In genomic region chr19:48111280-48111679, GRCh38 we compare ENCODE assay signal across 9 cellular contexts. TPM values are rescaled to one million over a fixed set of nuclear protein-coding genes. Genes with fewer than 3 reads are reported as not detected.
DNase-seq lines count a peak whose midpoint lies in the region; ATAC-seq, FAIRE-seq and TF ChIP-seq lines count a peak whose summit lies in the region.
"Had no signal": no experiment of that assay in that cellular context is flagged by ENCODE, and none has a peak within 500 bp of the region (broad histone marks: within the 10 kb centered on the region; RNA-seq: fewer than 3 reads in every experiment).

No MANE protein-coding gene starts in this region.

- H3K4me2 ChIP-seq in HepG2 (ENCODE audit: low read depth, low read length): peak overlapping the region; percentile 89

- H3K27ac Mint-ChIP-seq in activated T-helper 2 cell treated with anti-CD3 and anti-CD28 coated beads, Interferon-gamma antibody, Interleukin-2, Interleukin-4, amounts not matched to agents 10 μg/mL and 5 μg/mL and 100 μg/mL, durations not matched to agents 14 hours and 24 hours and 36 hours: no peak overlapping the region

- no peak overlapping the region for H2AFZ ChIP-seq in HepG2 (ENCODE audit: low read length)

- no peaks in the 10 kb centered on the region for H4K20me1 ChIP-seq in HepG2 (ENCODE audit: insufficient read depth, low read length)

- in situ Hi-C loops in HepG2 (cut with HindIII; ENCODE audit: extremely low pct_ligation_motif_present, low pct_unique_long_range_greater_than_20kb): no loop called here

- TF ChIP-seq RAD21 in HepG2 (CRISPR knock-in tag; IDR thresholded peaks at IDR 0.05): no peak

- ATAC-seq in heart right ventricle (no peak), left ventricle myocardium superior (no peak), HepG2 (no peak), upper lobe of right lung (no peak), GM21723 (IDR thresholded peaks at IDR 0.05; ENCODE audit: unreplicated experiment) (no peak), GM21515 (IDR thresholded peaks at IDR 0.05; ENCODE audit: unreplicated experiment) (no peak)

- H3K27me3 ChIP-seq in heart right ventricle: no peaks in the 10 kb centered on the region
- H3K27me3 ChIP-seq in HepG2 (ENCODE audit: control insufficient read depth in 1 of 2, insufficient read depth in 2 of 2, low read length in 2 of 2): no peaks in the 10 kb centered on the region; a peak in 1 of 5 replicates
- H3K27me3 ChIP-seq in upper lobe of right lung: no peaks in the 10 kb centered on the region

- H3K9me3 ChIP-seq in heart right ventricle: no peaks in the 10 kb centered on the region
- H3K9me3 ChIP-seq in HepG2 (ENCODE audit: low read length): no peaks in the 10 kb centered on the region
- no peaks in the 10 kb centered on the region for H3K9me3 ChIP-seq in upper lobe of right lung

- intact Hi-C loops in heart right ventricle (cut with DNase I): no loop called here
- intact Hi-C loops in left ventricle myocardium superior (cut with micrococcal nuclease): no loop called here
- intact Hi-C loops in activated T-helper 2 cell treated with anti-CD3 and anti-CD28 coated beads, Interferon-gamma antibody, Interleukin-2, Interleukin-4, amounts not matched to agents 10 μg/mL and 5 μg/mL and 100 μg/mL, durations not matched to agents 14 hours and 24 hours and 36 hours (cut with micrococcal nuclease): no loop called here
- intact Hi-C loops in HepG2 (cut with micrococcal nuclease; ENCODE audit: unreplicated experiment): no loop called here
- intact Hi-C loops in upper lobe of right lung (cut with DNase I): no loop called here

- no peak overlapping the region for H3K9ac ChIP-seq in HepG2 (ENCODE audit: insufficient read depth, low read depth, low read length)

- no peak for FAIRE-seq in HepG2 (lab: Jason Lieb, UNC)

- peak overlapping the region; percentile 83 for H3K4me3 Mint-ChIP-seq in activated T-helper 2 cell treated with anti-CD3 and anti-CD28 coated beads, Interferon-gamma antibody, Interleukin-2, Interleukin-4, amounts not matched to agents 10 μg/mL and 5 μg/mL and 100 μg/mL, durations not matched to agents 14 hours and 24 hours and 36 hours (ENCODE audit: low read depth)

- H3K4me1 Mint-ChIP-seq in activated T-helper 2 cell treated with anti-CD3 and anti-CD28 coated beads, Interferon-gamma antibody, Interleukin-2, Interleukin-4, amounts not matched to agents 10 μg/mL and 5 μg/mL and 100 μg/mL, durations not matched to agents 14 hours and 24 hours and 36 hours (ENCODE audit: low read depth): peaks cover 10% of the 10 kb centered on the region

- H3K4me3 ChIP-seq in heart right ventricle (peak overlapping the region in 3 of 10 donors; percentile 51 to 64 (median 64)), HepG2 (replicated peaks in 1 of 3; ENCODE audit: insufficient read depth in 1 of 3, low read depth in 2 of 3, low read length in 3 of 3) (peak overlapping the region in 1 of 3 experiments; percentile 87; a peak in 1 of 6 replicates), upper lobe of right lung (no peak overlapping the region)

- no peaks in the 10 kb centered on the region for H3K27me3 Mint-ChIP-seq in activated T-helper 2 cell treated with anti-CD3 and anti-CD28 coated beads, Interferon-gamma antibody, Interleukin-2, Interleukin-4, amounts not matched to agents 10 μg/mL and 5 μg/mL and 100 μg/mL, durations not matched to agents 14 hours and 24 hours and 36 hours (ENCODE audit: low read depth)

- peaks cover 17% of the 10 kb centered on the region for H3K36me3 Mint-ChIP-seq in activated T-helper 2 cell treated with anti-CD3 and anti-CD28 coated beads, Interferon-gamma antibody, Interleukin-2, Interleukin-4, amounts not matched to agents 10 μg/mL and 5 μg/mL and 100 μg/mL, durations not matched to agents 14 hours and 24 hours and 36 hours (ENCODE audit: low read depth)

- DNase-seq in heart right ventricle (no peak), left ventricle myocardium superior (no peak), HepG2 (ENCODE audit: low spot score) (no peak), upper lobe of right lung (no peak), inferior parietal cortex (ENCODE audit: extremely low spot score) (no peak)
- no peak for DNase-seq in activated T-helper 2 cell treated with anti-CD3 and anti-CD28 coated beads, Interferon-gamma antibody, Interleukin-2, Interleukin-4, amounts not matched to agents 10 μg/mL and 5 μg/mL and 100 μg/mL, durations not matched to agents 14 hours and 24 hours and 36 hours (ENCODE audit: low spot score)
- DNase-seq: islet precursor cell had no signal

- no peaks in the 10 kb centered on the region for H3K79me2 ChIP-seq in HepG2 (ENCODE audit: insufficient read depth, low read length)

- no peaks in the 10 kb centered on the region for H3K9me3 Mint-ChIP-seq in activated T-helper 2 cell treated with anti-CD3 and anti-CD28 coated beads, Interferon-gamma antibody, Interleukin-2, Interleukin-4, amounts not matched to agents 10 μg/mL and 5 μg/mL and 100 μg/mL, durations not matched to agents 14 hours and 24 hours and 36 hours

- no peak for TF ChIP-seq EP300 in HepG2 (IDR thresholded peaks at IDR 0.05; ENCODE audit: low read depth in 2 of 2, low read length in 2 of 2)
- TF ChIP-seq EP300 in HepG2 (CRISPR knock-in tag; IDR thresholded peaks at IDR 0.05; ENCODE audit: borderline replicate concordance): no peak

- peaks cover 0 to 12% (median 0%) of the 10 kb centered on the region in 9 donors for H3K36me3 ChIP-seq in heart right ventricle
- H3K36me3 ChIP-seq in HepG2 (replicated peaks in 1 of 2; ENCODE audit: control insufficient read depth in 1 of 2, insufficient read depth in 2 of 2, low read length in 2 of 2): peaks cover 6 to 8% of the 10 kb centered on the region in 2 experiments; a peak in 2 of 5 replicates
- H3K36me3 ChIP-seq in upper lobe of right lung: no peaks in the 10 kb centered on the region

- 56 to 58% methylated on average over 7 of the region's 7 CpGs for WGBS in heart right ventricle, 2 donors
- 79% methylated on average over 7 of the region's 7 CpGs for WGBS in HepG2 (ENCODE audit: low lambda C conversion rate)

- TF ChIP-seq CTCF in heart right ventricle (IDR thresholded peaks at IDR 0.05) (no peak), HepG2 (CRISPR knock-in tag; IDR thresholded peaks at IDR 0.05) (no peak), upper lobe of right lung (IDR thresholded peaks at IDR 0.05) (no peak)

- BruUV-seq in HepG2 (replicated peaks; lab: Mats Ljungman, UMichigan): no TSS peak

- CTCF ChIA-PET in HepG2 (lab: Yijun Ruan, JAX; ENCODE audit: low intra/inter-chr PET ratio, low total read pairs): no interaction called here

- TF ChIP-seq POLR2A in HepG2 (IDR thresholded peaks at IDR 0.05; ENCODE audit: insufficient read depth in 1 of 2, low read depth in 2 of 2, low read length in 2 of 2): no peak

- H3K27ac ChIP-seq in heart right ventricle (peak overlapping the region; percentile 82 to 98 (median 96)), HepG2 (ENCODE audit: extremely low read length, insufficient read depth, low read length) (no peak overlapping the region), upper lobe of right lung (peak overlapping the region; percentile 89)

- POLR2A ChIA-PET in HepG2 (lab: Yijun Ruan, JAX): interaction anchor here (1.2 to 1.5 kb wide), 4 partner anchors 8 to 58 kb away, joined by 3 to 6 read pairs (median 5); partner anchors contain the start of gene LIG1

- H3K4me1 ChIP-seq in heart right ventricle: peaks cover 0 to 40% (median 27%) of the 10 kb centered on the region in 9 donors
- H3K4me1 ChIP-seq in HepG2 (ENCODE audit: insufficient read depth, low read length): peaks cover 18% of the 10 kb centered on the region
- peaks cover 5% of the 10 kb centered on the region for H3K4me1 ChIP-seq in upper lobe of right lung

RNA-seq across cellular contexts. Expression of gene PLA2G4C, which starts 0.7 kb away (rescaled TPM):
- total RNA-seq in heart right ventricle (10 to 100 TPM; 28.1 to 71.2 (median 46.3) TPM), left ventricle myocardium superior (34.9 TPM), HepG2 (2016; rRNA removed; fragmentation: Illumina TruSeq; extraction: Trizol) (0.87 and 1.7 TPM in 2 replicates), upper lobe of right lung (14.7 TPM)
- polyA plus RNA-seq in heart right ventricle (10 to 100 TPM; 15.0 to 59.7 TPM), HepG2 (2011; rRNA removed) (1.6 and 2.8 TPM in 2 replicates)
- total RNA-seq in activated T-helper 2 cell treated with anti-CD3 and anti-CD28 coated beads, Interferon-gamma antibody, Interleukin-2, Interleukin-4, amounts not matched to agents 10 μg/mL and 5 μg/mL and 100 μg/mL, durations not matched to agents 14 hours and 24 hours and 36 hours: 11.3 and 11.4 TPM in 2 replicates
- not detected in 2 replicates for total RNA-seq in HepG2 (2016; cell fraction: cytosol; rRNA removed; fragmentation: Illumina TruSeq; extraction: Trizol; ENCODE audit: low read depth)
- 0.30 and 1.1 TPM in 2 replicates for total RNA-seq in HepG2 (2016; cell fraction: insoluble cytoplasmic fraction; rRNA removed; fragmentation: Illumina TruSeq; extraction: Trizol)
- 0.19 and 1.9 TPM in 2 replicates for total RNA-seq in HepG2 (2016; cell fraction: membrane; rRNA removed; fragmentation: Illumina TruSeq; extraction: Trizol)
- total RNA-seq in HepG2 (2016; cell fraction: nucleus; rRNA removed; fragmentation: Illumina TruSeq; extraction: Trizol): 0.60 and 4.0 TPM in 2 replicates
- 0.99 and 1.6 TPM in 2 replicates for polyA plus RNA-seq in HepG2 (2011; cell fraction: cytosol; rRNA removed)
- polyA plus RNA-seq in HepG2 (2011; cell fraction: nucleus; rRNA removed): 5.9 and 6.4 TPM in 2 replicates
- polyA plus RNA-seq in HepG2 (2012): 0.91 and 1.1 TPM in 2 replicates
- polyA plus RNA-seq in HepG2 (2016; cell fraction: cytosol; fragmentation: Illumina TruSeq; extraction: Trizol; ENCODE audit: low read depth): 0.34 TPM in 2 replicates
- polyA plus RNA-seq in HepG2 (2016; cell fraction: insoluble cytoplasmic fraction; fragmentation: Illumina TruSeq; extraction: Trizol; ENCODE audit: low read depth): 0.82 and 1.6 TPM in 2 replicates
- polyA plus RNA-seq in HepG2 (2016; cell fraction: membrane; fragmentation: Illumina TruSeq; extraction: Trizol; ENCODE audit: low read depth): 0.19 TPM in 1 of 2 replicates, not detected in the other
- 2.2 and 2.5 TPM in 2 replicates for polyA plus RNA-seq in HepG2 (2016; cell fraction: nucleus; fragmentation: Illumina TruSeq; extraction: Trizol; ENCODE audit: insufficient read depth, low read depth)
- polyA minus RNA-seq in HepG2 (2011; rRNA and poly(A)+ RNA removed; ENCODE audit: low replicate concordance): 0.58 and 2.7 TPM in 2 replicates
- 1.5 TPM in 1 of 2 replicates, not detected in the other for polyA minus RNA-seq in HepG2 (2011; cell fraction: cytosol; rRNA and poly(A)+ RNA removed)
- polyA minus RNA-seq in HepG2 (2011; cell fraction: nucleus; rRNA and poly(A)+ RNA removed): 4.2 and 5.0 TPM in 2 replicates

RNA-seq across cellular contexts. Expression of gene LIG1, which starts 58.9 kb away (rescaled TPM):
- total RNA-seq in heart right ventricle: 1 to 10 TPM; 1.8 to 8.5 (median 3.5) TPM
- 1 to 10 TPM; 5.2 to 9.9 TPM for polyA plus RNA-seq in heart right ventricle
- total RNA-seq in left ventricle myocardium superior: 2.8 TPM
- total RNA-seq in activated T-helper 2 cell treated with anti-CD3 and anti-CD28 coated beads, Interferon-gamma antibody, Interleukin-2, Interleukin-4, amounts not matched to agents 10 μg/mL and 5 μg/mL and 100 μg/mL, durations not matched to agents 14 hours and 24 hours and 36 hours: 119 and 125 TPM in 2 replicates
- total RNA-seq in HepG2 (2016; rRNA removed; fragmentation: Illumina TruSeq; extraction: Trizol): 52.1 and 64.4 TPM in 2 replicates
- total RNA-seq in HepG2 (2016; cell fraction: cytosol; rRNA removed; fragmentation: Illumina TruSeq; extraction: Trizol; ENCODE audit: low read depth): 7.3 and 8.5 TPM in 2 replicates
- total RNA-seq in HepG2 (2016; cell fraction: insoluble cytoplasmic fraction; rRNA removed; fragmentation: Illumina TruSeq; extraction: Trizol): 44.1 and 72.4 TPM in 2 replicates
- 15.7 and 19.3 TPM in 2 replicates for total RNA-seq in HepG2 (2016; cell fraction: membrane; rRNA removed; fragmentation: Illumina TruSeq; extraction: Trizol)
- 51.4 and 56.6 TPM in 2 replicates for total RNA-seq in HepG2 (2016; cell fraction: nucleus; rRNA removed; fragmentation: Illumina TruSeq; extraction: Trizol)
- polyA plus RNA-seq in HepG2 (2011; rRNA removed): 18.3 and 20.1 TPM in 2 replicates
- 9.1 and 11.9 TPM in 2 replicates for polyA plus RNA-seq in HepG2 (2011; cell fraction: cytosol; rRNA removed)
- 92.2 and 135 TPM in 2 replicates for polyA plus RNA-seq in HepG2 (2011; cell fraction: nucleus; rRNA removed)
- 11.0 and 27.9 TPM in 2 replicates for polyA plus RNA-seq in HepG2 (2012)
- polyA plus RNA-seq in HepG2 (2016; cell fraction: cytosol; fragmentation: Illumina TruSeq; extraction: Trizol; ENCODE audit: low read depth): 6.0 and 7.0 TPM in 2 replicates
- 43.0 and 49.8 TPM in 2 replicates for polyA plus RNA-seq in HepG2 (2016; cell fraction: insoluble cytoplasmic fraction; fragmentation: Illumina TruSeq; extraction: Trizol; ENCODE audit: low read depth)
- 7.7 and 11.4 TPM in 2 replicates for polyA plus RNA-seq in HepG2 (2016; cell fraction: membrane; fragmentation: Illumina TruSeq; extraction: Trizol; ENCODE audit: low read depth)
- polyA plus RNA-seq in HepG2 (2016; cell fraction: nucleus; fragmentation: Illumina TruSeq; extraction: Trizol; ENCODE audit: insufficient read depth, low read depth): 135 and 153 TPM in 2 replicates
- 25.6 and 86.4 TPM in 2 replicates for polyA minus RNA-seq in HepG2 (2011; rRNA and poly(A)+ RNA removed; ENCODE audit: low replicate concordance)
- polyA minus RNA-seq in HepG2 (2011; cell fraction: cytosol; rRNA and poly(A)+ RNA removed): 11.3 and 17.6 TPM in 2 replicates
- 25.0 and 29.4 TPM in 2 replicates for polyA minus RNA-seq in HepG2 (2011; cell fraction: nucleus; rRNA and poly(A)+ RNA removed)
- total RNA-seq in upper lobe of right lung: 17.7 TPM

RNA-seq across cellular contexts. Expression of gene ZSWIM9, which starts 59.2 kb away (rescaled TPM):
- total RNA-seq in heart right ventricle (1 to 10 TPM; 5.5 to 8.5 (median 6.6) TPM), left ventricle myocardium superior (7.9 TPM), HepG2 (2016; rRNA removed; fragmentation: Illumina TruSeq; extraction: Trizol) (0.39 and 1.1 TPM in 2 replicates), upper lobe of right lung (7.5 TPM)
- polyA plus RNA-seq in heart right ventricle (1 to 10 TPM; 3.8 to 4.1 TPM), HepG2 (2011; rRNA removed) (0.18 and 0.44 TPM in 2 replicates)
- 9.2 and 9.7 TPM in 2 replicates for total RNA-seq in activated T-helper 2 cell treated with anti-CD3 and anti-CD28 coated beads, Interferon-gamma antibody, Interleukin-2, Interleukin-4, amounts not matched to agents 10 μg/mL and 5 μg/mL and 100 μg/mL, durations not matched to agents 14 hours and 24 hours and 36 hours
- 0.26 and 0.91 TPM in 2 replicates for total RNA-seq in HepG2 (2016; cell fraction: cytosol; rRNA removed; fragmentation: Illumina TruSeq; extraction: Trizol; ENCODE audit: low read depth)
- 0.54 and 0.93 TPM in 2 replicates for total RNA-seq in HepG2 (2016; cell fraction: insoluble cytoplasmic fraction; rRNA removed; fragmentation: Illumina TruSeq; extraction: Trizol)
- 0.43 and 1.00 TPM in 2 replicates for total RNA-seq in HepG2 (2016; cell fraction: membrane; rRNA removed; fragmentation: Illumina TruSeq; extraction: Trizol)
- total RNA-seq in HepG2 (2016; cell fraction: nucleus; rRNA removed; fragmentation: Illumina TruSeq; extraction: Trizol): 0.72 and 0.75 TPM in 2 replicates
- polyA plus RNA-seq in HepG2 (2011; cell fraction: cytosol; rRNA removed): 0.28 and 0.43 TPM in 2 replicates
- 2.1 and 2.4 TPM in 2 replicates for polyA plus RNA-seq in HepG2 (2011; cell fraction: nucleus; rRNA removed)
- polyA plus RNA-seq in HepG2 (2012): 2.8 and 3.7 TPM in 2 replicates
- 0.45 and 0.87 TPM in 2 replicates for polyA plus RNA-seq in HepG2 (2016; cell fraction: cytosol; fragmentation: Illumina TruSeq; extraction: Trizol; ENCODE audit: low read depth)
- 2.2 TPM in 2 replicates for polyA plus RNA-seq in HepG2 (2016; cell fraction: insoluble cytoplasmic fraction; fragmentation: Illumina TruSeq; extraction: Trizol; ENCODE audit: low read depth)
- polyA plus RNA-seq in HepG2 (2016; cell fraction: membrane; fragmentation: Illumina TruSeq; extraction: Trizol; ENCODE audit: low read depth): 0.41 and 0.92 TPM in 2 replicates
- polyA plus RNA-seq in HepG2 (2016; cell fraction: nucleus; fragmentation: Illumina TruSeq; extraction: Trizol; ENCODE audit: insufficient read depth, low read depth): 3.7 and 3.8 TPM in 2 replicates
- polyA minus RNA-seq in HepG2 (2011; rRNA and poly(A)+ RNA removed; ENCODE audit: low replicate concordance): 1.0 and 1.7 TPM in 2 replicates
- 0.59 and 0.70 TPM in 2 replicates for polyA minus RNA-seq in HepG2 (2011; cell fraction: cytosol; rRNA and poly(A)+ RNA removed)
- polyA minus RNA-seq in HepG2 (2011; cell fraction: nucleus; rRNA and poly(A)+ RNA removed): 0.75 and 0.90 TPM in 2 replicates
